ENCODE assay signal across 8 cellular contexts in the genomic region with DNA sequence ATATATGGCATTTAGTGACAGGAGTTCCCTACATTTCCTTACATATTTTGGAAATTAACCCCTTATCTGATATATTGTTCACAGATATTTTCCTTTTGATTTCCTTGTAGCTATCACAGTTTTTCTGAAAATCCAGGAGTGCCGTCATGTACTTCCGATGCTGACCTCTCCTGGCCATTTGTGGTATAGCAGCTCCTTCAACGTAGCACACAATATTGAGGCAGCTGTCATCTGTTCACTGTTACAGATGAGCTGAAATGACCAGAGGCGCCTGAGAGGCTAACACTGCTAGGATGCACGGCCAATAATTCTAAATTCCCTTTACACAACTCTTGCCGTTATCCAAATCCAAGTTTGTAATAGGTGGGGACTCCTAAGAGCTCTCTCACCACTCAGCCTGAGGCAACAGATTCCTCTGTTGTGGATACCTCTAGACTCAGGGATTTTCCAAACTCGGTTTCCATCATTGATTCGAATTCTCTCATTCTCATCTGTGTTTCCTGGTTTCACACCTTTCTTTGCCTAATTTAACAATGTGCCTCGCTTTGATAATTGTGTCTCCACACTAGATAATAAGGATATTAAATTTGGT. TPM values are rescaled to one million over a fixed set of nuclear protein-coding genes. Genes with fewer than 3 reads are reported as not detected.
DNase-seq lines count a peak whose midpoint lies in the region; ATAC-seq and TF ChIP-seq lines count a peak whose summit lies in the region.

No MANE protein-coding gene starts in this region.

- peak overlapping the region; percentile 25; the same call in 1 of the 2 replicates for H3K4me3 ChIP-seq in BE2C (ENCODE audit: low read depth, low read length)

- POLR2A ChIA-PET in WTC11 (lab: Charles Lee) = interaction anchor here (0.7 kb wide), 1 partner anchor 153 kb away, joined by 6 read pairs; no protein-coding TSS in a partner anchor

- no peak overlapping the region for H3K27ac ChIP-seq in caudate nucleus (ENCODE audit: low read depth, low read length)

- H3K4me1 Mint-ChIP-seq in WTC11 = peaks cover 12% of the 10 kb centered on the region

- no peak overlapping the region for H3K27ac Mint-ChIP-seq in WTC11

- no peaks in the 10 kb centered on the region for H3K36me3 ChIP-seq in BE2C

- no peaks in the 10 kb centered on the region for H3K27me3 Mint-ChIP-seq in WTC11 (ENCODE audit: low read depth)

- no peaks in the 10 kb centered on the region for H3K36me3 Mint-ChIP-seq in WTC11

- no peaks in the 10 kb centered on the region for H3K9me3 ChIP-seq in BE2C

- H3K4me1 ChIP-seq in BE2C = no peaks in the 10 kb centered on the region

- H3K9me3 Mint-ChIP-seq in WTC11 = peaks cover 7% of the 10 kb centered on the region

- peak; percentile 94 for TF ChIP-seq CTCF in BE2C (IDR thresholded peaks at IDR 0.05; ENCODE audit: low read depth, low read length)
- TF ChIP-seq CTCF in WTC11 (IDR thresholded peaks at IDR 0.05) = peak; percentile 72

- ATAC-seq in GM18909 (IDR thresholded peaks at IDR 0.05; ENCODE audit: poor library complexity, unreplicated experiment) (peak; percentile 88), HG03108 (IDR thresholded peaks at IDR 0.05; ENCODE audit: unreplicated experiment) (peak; percentile 90), WTC11 (peak; percentile 91), left colon (peak; percentile 72)

- peak; percentile 82 for DNase-seq in BE2C
- peak; percentile 66 for DNase-seq in NCI-H2171 treated with DMSO at 0.1 percent for 48 hours (lab: John Stamatoyannopoulos, UW)
- DNase-seq in WTC11 (ENCODE audit: low spot score) = peak; percentile 78
- peak in 56 of 61 donors; percentile 0 to 90 (median 22) for DNase-seq in caudate nucleus (lab: John Stamatoyannopoulos, UW)
- DNase-seq in left colon = peak; percentile 29 to 81
- DNase-seq in stimulated activated CD4-positive, alpha-beta T cell treated with anti-CD3 and anti-CD28 coated beads, Interleukin-4, amount 100 ng/mL, for 4 hours = peak; percentile 33 to 60

- intact Hi-C loops in left colon (cut with DNase I, micrococcal nuclease) = no loop called here

- CTCF ChIA-PET in WTC11 (lab: Charles Lee) = interaction anchor here (0.5 to 1.7 kb wide), 22 partner anchors 11 to 1622 kb away, joined by 3 to 11 read pairs (median 3); no protein-coding TSS in a partner anchor

- no peaks in the 10 kb centered on the region for H3K27me3 ChIP-seq in BE2C

- H3K4me3 Mint-ChIP-seq in WTC11 = no peak overlapping the region

TF ChIP-seq in WTC11, 78 proteins besides CTCF, POLR2A, EP300 and RAD21:
- TF ChIP-seq E2F5 (CRISPR knock-in tag; IDR thresholded peaks at IDR 0.05) = no peak

RNA-seq across cellular contexts. Expression of gene MMUT, which starts 53.0 kb away (rescaled TPM):
- polyA plus RNA-seq in BE2C (2012; ENCODE audit: insufficient read depth, insufficient read length, low read depth) = 18.8 TPM
- total RNA-seq in WTC11 (2021) = 11.1 to 12.5 TPM (median 11.2 TPM) in 3 replicates
- 10 to 100 TPM; 42.3 to 55.0 TPM for total RNA-seq in left colon

RNA-seq across cellular contexts. Expression of gene CENPQ, which starts 53.1 kb away (rescaled TPM):
- 1.8 TPM for polyA plus RNA-seq in BE2C (2012; ENCODE audit: insufficient read depth, insufficient read length, low read depth)
- total RNA-seq in WTC11 (2021) = 13.1 to 14.2 TPM (median 14.0 TPM) in 3 replicates
- 1 to 10 TPM; 2.0 to 2.5 TPM for total RNA-seq in left colon

Comparison
In these comparisons a context has a peak if more than half of its experiments do, and no peak if none do; other contexts are left out.
1. DNase-seq: peak in every context shown above with its lines; median percentile 82 in BE2C; 78 in WTC11; 66 in NCI-H2171 treated with DMSO at 0.1 percent for 48 hours; 55 in left colon; 46 in stimulated activated CD4-positive, alpha-beta T cell treated with anti-CD3 and anti-CD28 coated beads, Interleukin-4, amount 100 ng/mL, for 4 hours; 22 in caudate nucleus.